ENCODE assay signal across 8 cellular contexts in the genomic region with DNA sequence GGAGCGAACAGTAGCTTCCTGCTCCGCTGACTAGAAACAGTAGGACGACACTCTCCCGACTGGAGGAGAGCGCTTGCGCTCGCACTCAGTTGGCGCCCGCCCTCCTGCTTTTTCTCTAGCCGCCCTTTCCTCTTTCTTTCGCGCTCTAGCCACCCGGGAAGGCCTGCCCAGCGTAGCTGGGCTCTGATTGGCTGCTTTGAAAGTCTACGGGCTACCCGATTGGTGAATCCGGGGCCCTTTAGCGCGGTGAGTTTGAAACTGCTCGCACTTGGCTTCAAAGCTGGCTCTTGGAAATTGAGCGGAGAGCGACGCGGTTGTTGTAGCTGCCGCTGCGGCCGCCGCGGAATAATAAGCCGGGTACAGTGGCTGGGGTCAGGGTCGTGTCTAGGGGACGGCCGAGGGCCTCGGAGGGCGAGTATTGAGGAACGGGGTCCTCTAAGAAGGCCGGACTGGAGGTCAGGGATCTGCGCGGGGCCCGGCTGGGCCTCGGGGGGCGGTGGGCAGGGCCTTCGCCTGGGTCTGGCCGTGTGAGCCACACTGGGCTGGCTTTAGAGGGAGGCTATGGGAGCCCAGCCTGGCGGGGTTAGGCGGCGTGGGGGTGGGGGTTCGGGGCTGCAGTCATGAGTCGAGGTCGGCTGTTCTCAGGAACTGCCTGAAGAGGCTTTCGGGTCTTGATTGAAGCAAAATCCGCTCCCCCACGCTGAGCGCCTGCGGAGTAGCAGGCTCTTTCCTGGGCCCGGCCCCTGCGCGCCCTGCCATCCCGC. TPM values are rescaled to one million over a fixed set of nuclear protein-coding genes. Genes with fewer than 3 reads are reported as not detected.
A peak's percentile ranks its signal among the peaks of the same experiment; 100 is the strongest.
DNase-seq lines count a peak whose midpoint lies in the region; ATAC-seq and TF ChIP-seq lines count a peak whose summit lies in the region.

CDK1 (plus strand) TSS at position 265 of the 764 bp plus-strand sequence. CDS start 1,688 bp downstream, outside the sequence.

- H3K4me3 ChIP-seq in IMR-90 (ENCODE audit: insufficient read depth, low read depth, low read length) = peak within 1 kb of the TSS; percentile 76

- H3K14ac ChIP-seq in IMR-90 (replicated peaks; ENCODE audit: low read depth, low read length) = no peak within 1 kb of the TSS

- peak within 1 kb of the TSS; percentile 37 for H3K4ac ChIP-seq in IMR-90 (ENCODE audit: low read depth, low read length)

- BruUV-seq in IMR-90 (replicated peaks; lab: Mats Ljungman, UMichigan) = no TSS peak

- no peak within 1 kb of the TSS for H2BK15ac ChIP-seq in IMR-90 (ENCODE audit: low read depth, low read length)

- peak within 1 kb of the TSS; percentile 57 for H2BK120ac ChIP-seq in IMR-90 (ENCODE audit: low read depth, low read length)

- H3K79me1 ChIP-seq in IMR-90 (ENCODE audit: low read depth in 1 of 2, low read length in 2 of 2) = peaks cover 0 to 8% of the 10 kb centered on the region in 2 experiments; a peak in 2 of 4 replicates

- H3K27me3 ChIP-seq in IMR-90 (ENCODE audit: control insufficient read depth, insufficient read depth, low read length) = no peaks in the 10 kb centered on the region

- H3K9me1 ChIP-seq in IMR-90 (ENCODE audit: insufficient read depth, low read length) = no peaks in the 10 kb centered on the region

- POLR2A ChIA-PET in IMR-90 (lab: Charles Lee; ENCODE audit: unreplicated experiment) = interaction anchor here (0.7 kb wide), 1 partner anchor 129 kb away, joined by 4 read pairs; no protein-coding TSS in a partner anchor

- peak within 1 kb of the TSS; percentile 72 for H3K56ac ChIP-seq in IMR-90 (ENCODE audit: extremely low read depth, insufficient read depth, low read length)

- intact Hi-C loops in IMR-90 (cut with micrococcal nuclease) = loop anchor here (10.0 kb wide), 1 partner anchor 544 kb away; no protein-coding TSS in a partner anchor

- H2BK20ac ChIP-seq in IMR-90 (ENCODE audit: low read depth, low read length) = no peak within 1 kb of the TSS

- CTCF ChIA-PET in IMR-90 (lab: Yijun Ruan, JAX) = no interaction called here

- H3K23ac ChIP-seq in IMR-90 (ENCODE audit: low read depth, low read length) = no peak within 1 kb of the TSS

- TF ChIP-seq CTCF in IMR-90 (conservative IDR thresholded peaks at IDR 0.05; ENCODE audit: low read depth, low read length) = no peak

- no peaks in the 10 kb centered on the region for H3K36me3 ChIP-seq in IMR-90 (ENCODE audit: control insufficient read depth, insufficient read depth, low read length)

- H4K8ac ChIP-seq in IMR-90 (ENCODE audit: low read depth in 2 of 2, low read length in 2 of 2) = peak within 1 kb of the TSS; percentile 31 to 83; a peak in 3 of 4 replicates

- H2AK5ac ChIP-seq in IMR-90 (ENCODE audit: low read depth, low read length) = no peak within 1 kb of the TSS

- H4K91ac ChIP-seq in IMR-90 (ENCODE audit: insufficient read depth, low read depth, low read length) = no peak within 1 kb of the TSS; the same call in 1 of the 2 replicates

- H3K27ac ChIP-seq in IMR-90 (ENCODE audit: insufficient read depth, low read length) (peak within 1 kb of the TSS; percentile 49; the same call in 1 of the 2 replicates), epithelial cell of prostate (no peak within 1 kb of the TSS)

- no peaks in the 10 kb centered on the region for H4K20me1 ChIP-seq in IMR-90 (ENCODE audit: insufficient read depth, low read length)

- 2% methylated on average over 28 of the region's 59 CpGs; no CpG with 5 or more reads in 1 of the 2 experiments for WGBS in IMR-90 (ENCODE audit: extremely low coverage in 2 of 2, insufficient read length in 1 of 2), 2 experiments

- peak within 1 kb of the TSS; percentile 91 for H2AFZ ChIP-seq in IMR-90 (replicated peaks; ENCODE audit: low read length, poor library complexity)

- peak; percentile 99 for ATAC-seq in GM21528 (IDR thresholded peaks at IDR 0.05; ENCODE audit: low FRiP score, unreplicated experiment)
- ATAC-seq in IMR-90 (ENCODE audit: low read depth) = peak; percentile 98

- peak; percentile 79 for TF ChIP-seq POLR2A in IMR-90 (IDR thresholded peaks at IDR 0.05; ENCODE audit: low read depth, low read length)

- no peaks in the 10 kb centered on the region for H3K9me3 ChIP-seq in IMR-90 (ENCODE audit: control insufficient read depth, insufficient read depth, low read length)

- peak within 1 kb of the TSS; percentile 40 for H4K5ac ChIP-seq in IMR-90 (ENCODE audit: low read depth, low read length)

- peak within 1 kb of the TSS; percentile 26; the same call in 1 of the 2 replicates for H3K18ac ChIP-seq in IMR-90 (ENCODE audit: low read depth, low read length)

- dilution Hi-C loops in IMR-90 (cut with HindIII; ENCODE audit: low sequenced_read_pairs, unreplicated experiment) = no loop called here

- H3K4me2 ChIP-seq in IMR-90 (ENCODE audit: low read depth, low read length) = peak within 1 kb of the TSS; percentile 91

- peak within 1 kb of the TSS; percentile 80 for H2AK9ac ChIP-seq in IMR-90 (replicated peaks; ENCODE audit: low read depth, low read length, poor library complexity)

- peak within 1 kb of the TSS; percentile 69 for H2BK5ac ChIP-seq in IMR-90 (ENCODE audit: low read depth, low read length, poor library complexity, severe bottlenecking)

- in situ Hi-C loops in IMR-90 (cut with MboI; ENCODE audit: low sequenced_read_pairs) = no loop called here

- H3K4me1 ChIP-seq in IMR-90 (ENCODE audit: control insufficient read depth, insufficient read depth, low read length) = peaks cover 4% of the 10 kb centered on the region

- peak within 1 kb of the TSS; percentile 58 for H3K9ac ChIP-seq in IMR-90 (ENCODE audit: low read depth, low read length)

- TF ChIP-seq RAD21 in IMR-90 (IDR thresholded peaks at IDR 0.05; ENCODE audit: low read length) = no peak

- DNase-seq in DMS 273 treated with DMSO at 0.1 percent for 48 hours (lab: John Stamatoyannopoulos, UW) = peak; percentile 95
- peak; percentile 98 for DNase-seq in IMR-90
- DNase-seq in OCI-M1 (lab: John Stamatoyannopoulos, UW) = peak; percentile 99
- peak; percentile 92 for DNase-seq in activated T-cell treated with anti-CD3 and anti-CD28 coated beads for 24 hours (ENCODE audit: low read depth)
- DNase-seq in epithelial cell of prostate (ENCODE audit: low read depth, low spot score) = peak; percentile 96
- DNase-seq in mucosa of gallbladder (ENCODE audit: low spot score) = peak; percentile 99
- DNase-seq in stimulated activated CD8-positive, alpha-beta memory T cell treated with anti-CD3 and anti-CD28 coated beads, Interleukin-4, amount 100 ng/mL, for 4 hours (ENCODE audit: low read depth in 2 of 2, low spot score in 1 of 2) = peak; percentile 84 to 90

TF ChIP-seq in IMR-90, 13 proteins besides CTCF, POLR2A, EP300 and RAD21:
- no peak for TF ChIP-seq CHD1 (IDR thresholded peaks at IDR 0.05; ENCODE audit: low read depth, low read length)
- TF ChIP-seq RFX5 (IDR thresholded peaks at IDR 0.05; ENCODE audit: low read depth, low read length) = no peak
- TF ChIP-seq MXI1 (IDR thresholded peaks at IDR 0.05; ENCODE audit: borderline replicate concordance, low read depth, low read length) = peak; percentile 94
- no peak for TF ChIP-seq CEBPB (IDR thresholded peaks at IDR 0.05; ENCODE audit: low read depth, low read length)
- no peak for TF ChIP-seq BHLHE40 (IDR thresholded peaks at IDR 0.05; ENCODE audit: low read depth, low read length)
- TF ChIP-seq RCOR1 (IDR thresholded peaks at IDR 0.05; ENCODE audit: insufficient replicate concordance, low read length) = no peak
- peak; percentile 24; the same call in 1 of the 2 replicates for TF ChIP-seq MAZ (IDR thresholded peaks at IDR 0.05; ENCODE audit: borderline replicate concordance, low read depth, low read length)

RNA-seq across cellular contexts. Expression of gene CDK1, which starts in this region (rescaled TPM):
- total RNA-seq in IMR-90 (2012; rRNA removed) (28.1 and 37.5 TPM in 2 replicates), mucosa of gallbladder (3.9 TPM)
- 17.1 and 21.9 TPM in 2 replicates for polyA plus RNA-seq in IMR-90 (2012; rRNA removed)
- polyA plus RNA-seq in IMR-90 (2012; cell fraction: cytosol; rRNA removed) = 1.5 and 2.3 TPM in 2 replicates
- 1.8 and 14.0 TPM in 2 replicates for polyA plus RNA-seq in IMR-90 (2012; cell fraction: nucleus; rRNA removed; ENCODE audit: low replicate concordance)
